ENCODE assay signal across 7 cellular contexts in the genomic region with DNA sequence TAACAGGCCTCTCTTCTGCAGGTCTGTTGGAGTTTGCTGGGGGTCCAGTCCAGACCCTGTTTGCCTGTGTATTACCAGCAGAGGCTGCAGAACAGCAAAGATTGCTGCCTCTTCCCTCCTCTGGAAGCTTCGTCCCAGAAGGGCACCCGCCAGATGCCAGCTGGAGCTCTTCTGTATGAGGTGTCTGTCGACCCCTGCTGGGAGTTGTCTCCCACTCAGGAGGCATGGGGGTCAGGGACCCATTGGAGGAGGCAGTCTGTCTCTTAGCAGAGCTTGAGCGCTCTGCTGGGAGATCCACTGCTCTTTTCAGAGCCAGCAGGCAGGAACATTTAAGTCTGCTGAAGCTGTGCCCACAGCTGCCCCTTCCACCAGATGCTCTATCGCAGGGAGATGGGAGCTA.
"Had no signal": no experiment of that assay in that cellular context is flagged by ENCODE, and none has a peak within 500 bp of the region (broad histone marks: within the 10 kb centered on the region; RNA-seq: fewer than 3 reads in every experiment).

No MANE protein-coding gene starts in this region.

- H3K4me3 Mint-ChIP-seq: H9 had no signal

- H3K4me3 ChIP-seq: GM23248, K562 had no signal

- H3K27ac ChIP-seq: GM23248 had no signal

- DNase-seq: GM23248, GOT3, H9, HCEC 1CT, IMR-90, KG1 had no signal

- H3K27ac Mint-ChIP-seq: H9 had no signal
